Comparison of ENCODE assay signal across 15 cellular contexts in the genomic region with DNA sequence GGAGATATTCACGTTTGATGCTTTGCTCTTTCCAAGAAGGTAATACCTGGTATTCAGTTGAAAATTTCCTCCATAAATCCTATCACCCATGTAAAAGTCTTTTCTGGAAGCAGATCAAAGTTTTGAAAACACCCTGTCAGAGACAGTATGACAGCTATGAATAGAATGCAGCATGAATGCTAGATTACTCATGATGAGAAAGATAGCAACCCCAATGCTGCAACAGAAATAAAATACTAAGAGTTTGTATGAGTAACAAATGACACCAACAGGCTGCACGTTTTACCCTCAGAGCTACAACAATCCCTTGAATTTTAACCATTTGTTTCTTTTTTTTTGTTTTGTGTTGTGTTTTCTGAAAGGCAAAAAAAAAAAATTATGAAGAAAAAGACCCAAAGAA.
DNase-seq lines count a peak whose midpoint lies in the region; ATAC-seq, FAIRE-seq and TF ChIP-seq lines count a peak whose summit lies in the region.
"Had no signal": no experiment of that assay in that cellular context is flagged by ENCODE, and none has a peak within 500 bp of the region (broad histone marks: within the 10 kb centered on the region; RNA-seq: fewer than 3 reads in every experiment).

No MANE protein-coding gene starts in this region.

- dilution Hi-C loops in keratinocyte (cut with MboI; ENCODE audit: extremely low pct_ligation_motif_present, low sequenced_read_pairs) = no loop called here

- H3K4me2 ChIP-seq in K562 (ENCODE audit: insufficient read depth, low read length) (no peak overlapping the region), keratinocyte (ENCODE audit: control insufficient read depth, extremely low read depth, insufficient read depth, low read depth, low read length) (no peak overlapping the region)

- no peaks in the 10 kb centered on the region for H4K20me1 ChIP-seq in K562 (replicated peaks; ENCODE audit: control insufficient read depth, insufficient read depth, low read length)
- no peaks in the 10 kb centered on the region for H4K20me1 ChIP-seq in keratinocyte (ENCODE audit: control insufficient read depth, extremely low read depth, insufficient read depth, low read length)

- H2AFZ ChIP-seq in K562 (ENCODE audit: low read depth, low read length) (no peak overlapping the region), keratinocyte (ENCODE audit: control insufficient read depth, low read length) (no peak overlapping the region)

- FAIRE-seq in HTR-8/SVneo (lab: Jason Lieb, UNC) (no peak), K562 (lab: Jason Lieb, UNC) (no peak), keratinocyte (lab: Jason Lieb, UNC) (peak; percentile 36)
- FAIRE-seq: endometrium had no signal

- no peak for ATAC-seq in K562
- no peak for ATAC-seq in GM21786 (IDR thresholded peaks at IDR 0.05; ENCODE audit: unreplicated experiment)

- no peak for TF ChIP-seq RAD21 in K562 (CRISPR knock-in tag; conservative IDR thresholded peaks at IDR 0.05 in 1 of 2, IDR thresholded peaks at IDR 0.05 in 1 of 2)

- no peak for TF ChIP-seq EP300 in K562 (IDR thresholded peaks at IDR 0.05; ENCODE audit: low read length)

- no peaks in the 10 kb centered on the region for H3K36me3 ChIP-seq in K562 (ENCODE audit: control insufficient read depth, insufficient read depth, low read length)
- no peaks in the 10 kb centered on the region for H3K36me3 ChIP-seq in keratinocyte (ENCODE audit: control insufficient read depth in 2 of 2, extremely low read depth in 1 of 2, insufficient read depth in 2 of 2, low read length in 2 of 2)
- no peaks in the 10 kb centered on the region for H3K36me3 ChIP-seq in MG63
- H3K36me3 ChIP-seq: uterus had no signal

- TF ChIP-seq CTCF in K562 (IDR thresholded peaks at IDR 0.05 in 2 of 3, conservative IDR thresholded peaks at IDR 0.05 in 1 of 3; ENCODE audit: insufficient read depth in 2 of 3, low read depth in 1 of 3, low read length in 3 of 3) (no peak), keratinocyte (optimal IDR thresholded peaks at IDR 0.05 in 1 of 3, IDR thresholded peaks at IDR 0.05 in 1 of 3, conservative IDR thresholded peaks at IDR 0.05 in 1 of 3; ENCODE audit: extremely low read depth in 1 of 3, insufficient read depth in 2 of 3, low read length in 3 of 3) (no peak)

- BruUV-seq in K562 (replicated peaks; lab: Mats Ljungman, UMichigan) = no TSS peak

- WGBS in K562 (ENCODE audit: insufficient coverage, low coverage, missing lambda C conversion rate) = 0% methylated on average over 2 of the region's 2 CpGs

- H3K9me3 ChIP-seq in K562 (replicated peaks; ENCODE audit: control insufficient read depth, insufficient read depth, low read depth, low read length) (no peaks in the 10 kb centered on the region), keratinocyte (ENCODE audit: control insufficient read depth, low read depth, low read length) (no peaks in the 10 kb centered on the region), MG63 (peaks cover 5% of the 10 kb centered on the region; the same call in 1 of the 2 replicates)
- H3K9me3 ChIP-seq: uterus had no signal

- H3K27me3 ChIP-seq in K562 (ENCODE audit: control insufficient read depth in 2 of 2, insufficient read depth in 2 of 2, low read length in 2 of 2) (no peaks in the 10 kb centered on the region), keratinocyte (ENCODE audit: control insufficient read depth, extremely low read depth, insufficient read depth, low read length) (no peaks in the 10 kb centered on the region), MG63 (no peaks in the 10 kb centered on the region)
- H3K27me3 ChIP-seq: uterus had no signal

- H3K9ac ChIP-seq in K562 (ENCODE audit: insufficient read depth in 1 of 2, low read depth in 2 of 2, low read length in 2 of 2) (no peak overlapping the region), keratinocyte (ENCODE audit: control insufficient read depth, extremely low read depth, insufficient read depth, low read length) (no peak overlapping the region)

- H3K27ac ChIP-seq in K562 (ENCODE audit: extremely low read depth, low read depth, low read length) = no peak overlapping the region
- no peak overlapping the region for H3K27ac ChIP-seq in keratinocyte (ENCODE audit: control insufficient read depth, insufficient read depth, low read length)
- H3K27ac ChIP-seq: uterus had no signal

- intact Hi-C loops in K562 (cut with micrococcal nuclease) = no loop called here
- intact Hi-C loops in head of caudate nucleus (cut with DNase I) = no loop called here

- TF ChIP-seq POLR2A in K562 (conservative IDR thresholded peaks at IDR 0.05) = no peak

- H3K4me1 ChIP-seq in K562 (replicated peaks in 1 of 2; ENCODE audit: control insufficient read depth in 2 of 2, insufficient read depth in 2 of 2, low read length in 2 of 2) (no peaks in the 10 kb centered on the region; a peak in 1 of 5 replicates), keratinocyte (ENCODE audit: control insufficient read depth, extremely low read depth, insufficient read depth, low read length) (no peaks in the 10 kb centered on the region)
- H3K4me1 ChIP-seq: uterus had no signal

- DNase-seq in AG08396 (ENCODE audit: low spot score) (peak; percentile 37), HTR-8/SVneo (ENCODE audit: insufficient read length, low spot score) (peak; percentile 24), K562 (ENCODE audit: extremely low read depth in 1 of 4, low spot score in 3 of 4) (no peak), keratinocyte (ENCODE audit: low read depth, low spot score) (peak; percentile 7), MG63 (no peak), NCI-H187 treated with DMSO at 0.1 percent for 48 hours (lab: John Stamatoyannopoulos, UW) (no peak), head of caudate nucleus (no peak)
- DNase-seq: activated CD4-positive, alpha-beta T cell treated with anti-CD3 and anti-CD28 coated beads for 48 hours; DMS79 treated with DMSO at 0.1 percent for 48 hours; GOT3; NCI-H2171; stimulated activated CD4-positive, alpha-beta T cell treated with anti-CD3 and anti-CD28 coated beads, Interleukin-1b, Interleukin-23, amount 100 ng/mL, for 48 hours; uterus had no signal

- H3K9me1 ChIP-seq in K562 (ENCODE audit: control insufficient read depth, insufficient read depth, low read length) = no peaks in the 10 kb centered on the region
- H3K9me1 ChIP-seq in keratinocyte (ENCODE audit: control insufficient read depth, extremely low read depth, insufficient read depth, low read length) = no peaks in the 10 kb centered on the region

- H3K79me2 ChIP-seq in K562 (ENCODE audit: control insufficient read depth, insufficient read depth, low read length) = no peaks in the 10 kb centered on the region
- no peaks in the 10 kb centered on the region for H3K79me2 ChIP-seq in keratinocyte (ENCODE audit: control insufficient read depth, insufficient read depth, low read length)

- POLR2A ChIA-PET in K562 (lab: Yijun Ruan, JAX) = no interaction called here

- in situ Hi-C loops in K562 (cut with MboI) = no loop called here

- H3K4me3 ChIP-seq in K562 (no peak overlapping the region), keratinocyte (ENCODE audit: control insufficient read depth in 2 of 3, extremely low read depth in 1 of 3, insufficient read depth in 2 of 3, low read depth in 1 of 3, low read length in 3 of 3) (no peak overlapping the region), MG63 (no peak overlapping the region)
- H3K4me3 ChIP-seq: uterus had no signal

- CTCF ChIA-PET in K562 (lab: Yijun Ruan, JAX; ENCODE audit: low intra/inter-chr PET ratio) = no interaction called here

TF ChIP-seq in K562, 482 proteins besides CTCF, POLR2A, EP300 and RAD21:
- TF ChIP-seq FOSL1 (tag; conservative IDR thresholded peaks at IDR 0.05) (peak; percentile 62), MYC (IDR thresholded peaks at IDR 0.05; ENCODE audit: low read depth, low read length) (no peak), MYC (CRISPR knock-in tag; IDR thresholded peaks at IDR 0.05; ENCODE audit: borderline replicate concordance, low read depth) (no peak)
- TF ChIP-seq, protein P1, sequence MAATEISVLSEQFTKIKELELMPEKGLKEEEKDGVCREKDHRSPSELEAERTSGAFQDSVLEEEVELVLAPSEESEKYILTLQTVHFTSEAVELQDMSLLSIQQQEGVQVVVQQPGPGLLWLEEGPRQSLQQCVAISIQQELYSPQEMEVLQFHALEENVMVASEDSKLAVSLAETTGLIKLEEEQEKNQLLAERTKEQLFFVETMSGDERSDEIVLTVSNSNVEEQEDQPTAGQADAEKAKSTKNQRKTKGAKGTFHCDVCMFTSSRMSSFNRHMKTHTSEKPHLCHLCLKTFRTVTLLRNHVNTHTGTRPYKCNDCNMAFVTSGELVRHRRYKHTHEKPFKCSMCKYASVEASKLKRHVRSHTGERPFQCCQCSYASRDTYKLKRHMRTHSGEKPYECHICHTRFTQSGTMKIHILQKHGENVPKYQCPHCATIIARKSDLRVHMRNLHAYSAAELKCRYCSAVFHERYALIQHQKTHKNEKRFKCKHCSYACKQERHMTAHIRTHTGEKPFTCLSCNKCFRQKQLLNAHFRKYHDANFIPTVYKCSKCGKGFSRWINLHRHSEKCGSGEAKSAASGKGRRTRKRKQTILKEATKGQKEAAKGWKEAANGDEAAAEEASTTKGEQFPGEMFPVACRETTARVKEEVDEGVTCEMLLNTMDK (IDR thresholded peaks at IDR 0.05; ENCODE audit: borderline replicate concordance, insufficient read depth, low read depth, low read length, poor library complexity, severe bottlenecking) = no peak
- TF ChIP-seq, protein P2, sequence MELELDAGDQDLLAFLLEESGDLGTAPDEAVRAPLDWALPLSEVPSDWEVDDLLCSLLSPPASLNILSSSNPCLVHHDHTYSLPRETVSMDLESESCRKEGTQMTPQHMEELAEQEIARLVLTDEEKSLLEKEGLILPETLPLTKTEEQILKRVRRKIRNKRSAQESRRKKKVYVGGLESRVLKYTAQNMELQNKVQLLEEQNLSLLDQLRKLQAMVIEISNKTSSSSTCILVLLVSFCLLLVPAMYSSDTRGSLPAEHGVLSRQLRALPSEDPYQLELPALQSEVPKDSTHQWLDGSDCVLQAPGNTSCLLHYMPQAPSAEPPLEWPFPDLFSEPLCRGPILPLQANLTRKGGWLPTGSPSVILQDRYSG (tag; conservative IDR thresholded peaks at IDR 0.05; ENCODE audit: low read depth) = no peak
- TF ChIP-seq, protein P3, sequence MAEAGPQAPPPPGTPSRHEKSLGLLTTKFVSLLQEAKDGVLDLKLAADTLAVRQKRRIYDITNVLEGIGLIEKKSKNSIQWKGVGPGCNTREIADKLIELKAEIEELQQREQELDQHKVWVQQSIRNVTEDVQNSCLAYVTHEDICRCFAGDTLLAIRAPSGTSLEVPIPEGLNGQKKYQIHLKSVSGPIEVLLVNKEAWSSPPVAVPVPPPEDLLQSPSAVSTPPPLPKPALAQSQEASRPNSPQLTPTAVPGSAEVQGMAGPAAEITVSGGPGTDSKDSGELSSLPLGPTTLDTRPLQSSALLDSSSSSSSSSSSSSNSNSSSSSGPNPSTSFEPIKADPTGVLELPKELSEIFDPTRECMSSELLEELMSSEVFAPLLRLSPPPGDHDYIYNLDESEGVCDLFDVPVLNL (CRISPR knock-in tag; IDR thresholded peaks at IDR 0.05; ENCODE audit: low read depth) = no peak

Comparison
In these comparisons a context has a peak if more than half of its experiments do, and no peak if none do; other contexts are left out.
1. DNase-seq: peak in AG08396 (single experiment), HTR-8/SVneo (single experiment) and keratinocyte (single experiment); none in K562 (0 of 4), MG63 (single experiment), NCI-H187 treated with DMSO at 0.1 percent for 48 hours (single experiment) and head of caudate nucleus (0 of 42).